ENCODE assay signal across 8 cellular contexts in the genomic region with DNA sequence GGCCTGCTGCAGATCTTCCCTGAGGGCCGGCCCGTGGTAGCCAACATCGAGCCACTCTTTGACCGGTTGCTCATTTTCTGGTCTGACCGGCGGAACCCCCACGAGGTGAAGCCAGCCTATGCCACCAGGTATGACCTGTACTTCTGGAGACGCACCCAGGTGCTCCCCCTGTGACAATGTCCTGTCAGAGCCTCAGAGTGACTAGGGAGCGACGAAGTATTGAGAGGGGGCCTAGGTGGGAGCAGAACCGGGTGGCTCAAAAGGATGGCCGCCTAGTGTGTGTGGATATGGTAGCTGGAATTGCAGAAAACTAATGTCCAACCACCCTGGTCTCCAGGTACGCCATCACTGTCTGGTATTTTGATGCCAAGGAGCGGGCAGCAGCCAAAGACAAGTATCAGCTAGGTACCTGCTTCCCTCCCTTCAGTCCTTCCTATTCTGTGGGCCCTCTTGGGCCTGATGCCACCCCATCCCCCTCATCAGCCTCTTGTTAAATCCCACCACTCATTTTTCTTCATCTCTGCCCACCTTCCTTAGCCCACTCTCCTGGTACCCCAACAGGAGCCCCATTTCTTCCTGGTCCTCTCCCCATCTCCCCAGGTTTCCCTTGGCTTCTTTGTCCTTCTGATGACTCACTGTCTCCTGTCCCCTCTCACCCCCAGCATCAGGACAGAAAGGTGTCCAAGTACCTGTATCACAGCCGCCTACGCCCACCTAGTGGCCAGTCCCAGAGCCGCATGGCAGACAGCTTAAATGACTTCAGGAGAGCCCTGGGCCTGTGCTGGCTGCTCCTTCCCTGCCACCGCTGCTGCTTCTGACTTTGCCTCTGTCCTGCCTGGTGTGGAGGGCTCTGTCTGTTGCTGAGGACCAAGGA. TPM values are rescaled to one million over a fixed set of nuclear protein-coding genes. Genes with fewer than 3 reads are reported as not detected.
DNase-seq lines count a peak whose midpoint lies in the region; ATAC-seq and TF ChIP-seq lines count a peak whose summit lies in the region.

No MANE protein-coding gene starts in this region.

- no peak overlapping the region for H3K4me3 ChIP-seq in SU-DHL-6 (ENCODE audit: insufficient read depth, low read length, poor library complexity, severe bottlenecking)
- no peak overlapping the region for H3K4me3 ChIP-seq in fibroblast of the aortic adventitia (ENCODE audit: low read depth, low read length)

- H3K36me3 ChIP-seq in SU-DHL-6 (ENCODE audit: low read length), result no peaks in the 10 kb centered on the region

- peak overlapping the region; percentile 96 for H3K27ac Mint-ChIP-seq in T-helper 1 cell treated with Interleukin-12 subunit alpha and Interleukin-12 subunit beta and Interleukin-4 antibody, amounts not matched to agents 30 μg/mL and 1 μg/mL, for 36 hours
- peak overlapping the region; percentile 76 for H3K27ac Mint-ChIP-seq in stimulated activated memory B cell treated with anti-CD40 and anti-IgM and Interleukin-4, amounts not matched to agents 10 μg/mL and 1 μg/mL and 100 μg/mL, for 72 hours

- H3K4me1 Mint-ChIP-seq in T-helper 1 cell treated with Interleukin-12 subunit alpha and Interleukin-12 subunit beta and Interleukin-4 antibody, amounts not matched to agents 30 μg/mL and 1 μg/mL, for 36 hours (ENCODE audit: low read depth), result peaks cover 72% of the 10 kb centered on the region
- H3K4me1 Mint-ChIP-seq in stimulated activated memory B cell treated with anti-CD40 and anti-IgM and Interleukin-4, amounts not matched to agents 10 μg/mL and 1 μg/mL and 100 μg/mL, for 72 hours, result peaks cover 92% of the 10 kb centered on the region

- peaks cover 3% of the 10 kb centered on the region; the same call in 1 of the 2 replicates for H3F3A ChIP-seq in SU-DHL-6 (ENCODE audit: insufficient read depth)

- TF ChIP-seq CTCF in SU-DHL-6 (IDR thresholded peaks at IDR 0.05; ENCODE audit: insufficient read depth, low read length, poor library complexity, severe bottlenecking) (peak; percentile 4), fibroblast of the aortic adventitia (IDR thresholded peaks at IDR 0.05; ENCODE audit: insufficient read depth, low read length) (peak; percentile 37)

- no peaks in the 10 kb centered on the region for H3K9me3 ChIP-seq in SU-DHL-6 (ENCODE audit: insufficient read depth, low read length)

- no peak overlapping the region for H3K27ac ChIP-seq in SU-DHL-6 (ENCODE audit: low read depth, low read length)

- no peak for ATAC-seq in stimulated activated memory B cell treated with anti-CD40 and anti-IgM and Interleukin-4, amounts not matched to agents 10 μg/mL and 1 μg/mL and 100 μg/mL, for 72 hours

- H3K27me3 ChIP-seq in SU-DHL-6 (ENCODE audit: low read length), result no peaks in the 10 kb centered on the region

- no peaks in the 10 kb centered on the region for H3K9me3 Mint-ChIP-seq in T-helper 1 cell treated with Interleukin-12 subunit alpha and Interleukin-12 subunit beta and Interleukin-4 antibody, amounts not matched to agents 30 μg/mL and 1 μg/mL, for 36 hours
- no peaks in the 10 kb centered on the region for H3K9me3 Mint-ChIP-seq in stimulated activated memory B cell treated with anti-CD40 and anti-IgM and Interleukin-4, amounts not matched to agents 10 μg/mL and 1 μg/mL and 100 μg/mL, for 72 hours

- no peak overlapping the region for H3K4me2 ChIP-seq in SU-DHL-6 (ENCODE audit: low read depth, low read length, poor library complexity, severe bottlenecking)

- H3K27me3 Mint-ChIP-seq in T-helper 1 cell treated with Interleukin-12 subunit alpha and Interleukin-12 subunit beta and Interleukin-4 antibody, amounts not matched to agents 30 μg/mL and 1 μg/mL, for 36 hours (ENCODE audit: low read depth), result peaks cover 8% of the 10 kb centered on the region
- H3K27me3 Mint-ChIP-seq in stimulated activated memory B cell treated with anti-CD40 and anti-IgM and Interleukin-4, amounts not matched to agents 10 μg/mL and 1 μg/mL and 100 μg/mL, for 72 hours, result no peaks in the 10 kb centered on the region

- H3K9ac ChIP-seq in SU-DHL-6 (ENCODE audit: low read length), result no peak overlapping the region

- H3K36me3 Mint-ChIP-seq in T-helper 1 cell treated with Interleukin-12 subunit alpha and Interleukin-12 subunit beta and Interleukin-4 antibody, amounts not matched to agents 30 μg/mL and 1 μg/mL, for 36 hours (ENCODE audit: low read depth), result peaks cover 41% of the 10 kb centered on the region
- H3K36me3 Mint-ChIP-seq in stimulated activated memory B cell treated with anti-CD40 and anti-IgM and Interleukin-4, amounts not matched to agents 10 μg/mL and 1 μg/mL and 100 μg/mL, for 72 hours, result peaks cover 41% of the 10 kb centered on the region

- H4K20me1 ChIP-seq in SU-DHL-6 (ENCODE audit: low read depth, low read length), result no peaks in the 10 kb centered on the region

- no peak overlapping the region for H2AFZ ChIP-seq in SU-DHL-6 (ENCODE audit: low read depth, low read length, severe bottlenecking)

- H3K9me2 ChIP-seq in SU-DHL-6 (replicated peaks; ENCODE audit: insufficient read depth, low read length), result no peaks in the 10 kb centered on the region

- peak overlapping the region; percentile 84 for H3K4me3 Mint-ChIP-seq in T-helper 1 cell treated with Interleukin-12 subunit alpha and Interleukin-12 subunit beta and Interleukin-4 antibody, amounts not matched to agents 30 μg/mL and 1 μg/mL, for 36 hours
- peak overlapping the region; percentile 70 for H3K4me3 Mint-ChIP-seq in stimulated activated memory B cell treated with anti-CD40 and anti-IgM and Interleukin-4, amounts not matched to agents 10 μg/mL and 1 μg/mL and 100 μg/mL, for 72 hours

- DNase-seq in T-helper 1 cell (no peak), fibroblast of the aortic adventitia (ENCODE audit: low read depth) (no peak), NCI-H1436 (lab: John Stamatoyannopoulos, UW) (no peak), cortex of kidney (lab: John Stamatoyannopoulos, UW) (no peak)
- DNase-seq in activated CD4-positive, alpha-beta T cell treated with anti-CD3 and anti-CD28 coated beads, Interleukin-2, amount 50 U/mL, for 4 hours, result no peak

- H3K79me2 ChIP-seq in SU-DHL-6 (ENCODE audit: insufficient read depth, low read length), result peaks cover 42% of the 10 kb centered on the region

RNA-seq across cellular contexts. Expression of gene EGLN2, which starts 8.4 kb away (rescaled TPM):
- total RNA-seq in fibroblast of the aortic adventitia (ENCODE audit: low replicate concordance), result 60.6 and 64.2 TPM in 2 replicates

RNA-seq across cellular contexts. Expression of gene RAB4B, which starts 29.3 kb away (rescaled TPM):
- total RNA-seq in fibroblast of the aortic adventitia (ENCODE audit: low replicate concordance), result 9.0 and 10.1 TPM in 2 replicates

RNA-seq across cellular contexts. Expression of gene MIA, which starts 32.1 kb away (rescaled TPM):
- not detected in 2 replicates for total RNA-seq in fibroblast of the aortic adventitia (ENCODE audit: low replicate concordance)

RNA-seq across cellular contexts. Expression of gene CYP2A6, which starts 42.9 kb away (rescaled TPM):
- total RNA-seq in fibroblast of the aortic adventitia (ENCODE audit: low replicate concordance), result not detected in 2 replicates

RNA-seq across cellular contexts. Expression of gene SNRPA, which starts 56.4 kb away (rescaled TPM):
- total RNA-seq in fibroblast of the aortic adventitia (ENCODE audit: low replicate concordance), result 19.1 and 29.8 TPM in 2 replicates
